8 cellular contexts compared by ENCODE assay signal in the genomic region with DNA sequence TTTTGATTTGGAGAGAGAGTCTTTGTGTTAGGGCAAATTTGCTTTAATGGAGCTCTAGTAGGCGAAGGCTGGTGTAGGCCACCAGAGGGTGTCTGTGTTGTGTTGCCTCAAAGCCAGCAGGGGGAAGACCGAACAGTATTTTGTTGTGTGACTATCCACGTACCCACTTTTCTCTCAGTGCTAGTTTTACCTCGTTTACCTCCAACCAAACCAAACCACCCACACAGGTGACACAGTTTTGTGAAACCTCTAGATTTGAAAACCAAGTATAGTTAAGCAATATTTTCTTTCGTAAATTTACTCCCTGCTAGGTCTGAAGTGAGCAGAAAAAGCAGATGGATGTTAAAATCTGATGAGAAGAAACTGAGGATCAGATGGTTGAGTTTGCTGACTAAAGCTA. TPM values are rescaled to one million over a fixed set of nuclear protein-coding genes. Genes with fewer than 3 reads are reported as not detected.
DNase-seq lines count a peak whose midpoint lies in the region; ATAC-seq and TF ChIP-seq lines count a peak whose summit lies in the region.

No MANE protein-coding gene starts in this region.

- H3K27ac ChIP-seq in skeletal muscle tissue (ENCODE audit: low read depth, low read length) = peak overlapping the region; percentile 49

- H3K9me3 ChIP-seq in skeletal muscle tissue (ENCODE audit: control insufficient read depth in 3 of 3, low read length in 3 of 3) = no peaks in the 10 kb centered on the region

- H3K4me3 ChIP-seq in astrocyte of the cerebellum (ENCODE audit: low read depth, low read length) (no peak overlapping the region), skeletal muscle tissue (ENCODE audit: low read length in 3 of 3) (no peak overlapping the region)

- DNase-seq in COR-L47 (lab: John Stamatoyannopoulos, UW) = peak; percentile 60
- DNase-seq in NAMALWA (ENCODE audit: low spot score) = peak; percentile 85
- DNase-seq in T follicular helper cell (ENCODE audit: low read depth) = peak; percentile 20
- DNase-seq in astrocyte of the cerebellum (ENCODE audit: low read depth) = peak; percentile 63
- peak; percentile 30 for DNase-seq in iPS DF 19.7 (ENCODE audit: low read depth, low spot score)
- no peak for DNase-seq in effector CD8-positive, alpha-beta T cell (lab: John Stamatoyannopoulos, UW)

- peak; percentile 63 for ATAC-seq in GM21526 (IDR thresholded peaks at IDR 0.05; ENCODE audit: low FRiP score, unreplicated experiment)

- TF ChIP-seq CTCF in astrocyte of the cerebellum (IDR thresholded peaks at IDR 0.05; ENCODE audit: low read depth, low read length, missing control alignments) = peak; percentile 96

- H3K4me1 ChIP-seq in skeletal muscle tissue (ENCODE audit: control insufficient read depth in 3 of 3, insufficient read depth in 3 of 3, low read length in 3 of 3) = peaks cover 3 to 6% (median 5%) of the 10 kb centered on the region in 3 donors

- in situ Hi-C loops in astrocyte of the cerebellum (cut with HindIII; ENCODE audit: low sequenced_read_pairs) = no loop called here

- H3K27me3 ChIP-seq in skeletal muscle tissue (ENCODE audit: control insufficient read depth in 3 of 3, insufficient read depth in 3 of 3, low read length in 3 of 3) = no peaks in the 10 kb centered on the region

- H3K9ac ChIP-seq in skeletal muscle tissue (ENCODE audit: low read depth in 1 of 3, low read length in 3 of 3) = peak overlapping the region in 1 of 3 donors; percentile 25

- H3K36me3 ChIP-seq in skeletal muscle tissue (ENCODE audit: control insufficient read depth in 3 of 3, insufficient read depth in 3 of 3, low read length in 3 of 3) = peaks cover 14 to 37% (median 16%) of the 10 kb centered on the region in 3 donors

RNA-seq across cellular contexts. Expression of gene NPFF, which starts 36.3 kb away (rescaled TPM):
- not detected for total RNA-seq in skeletal muscle tissue

RNA-seq across cellular contexts. Expression of gene TARBP2, which starts 42.5 kb away (rescaled TPM):
- total RNA-seq in skeletal muscle tissue = 29.7 TPM

RNA-seq across cellular contexts. Expression of gene MAP3K12, which starts 44.3 kb away (rescaled TPM):
- total RNA-seq in skeletal muscle tissue = 4.7 TPM
